ENCODE assay signal across 1 cellular context in the genomic region with DNA sequence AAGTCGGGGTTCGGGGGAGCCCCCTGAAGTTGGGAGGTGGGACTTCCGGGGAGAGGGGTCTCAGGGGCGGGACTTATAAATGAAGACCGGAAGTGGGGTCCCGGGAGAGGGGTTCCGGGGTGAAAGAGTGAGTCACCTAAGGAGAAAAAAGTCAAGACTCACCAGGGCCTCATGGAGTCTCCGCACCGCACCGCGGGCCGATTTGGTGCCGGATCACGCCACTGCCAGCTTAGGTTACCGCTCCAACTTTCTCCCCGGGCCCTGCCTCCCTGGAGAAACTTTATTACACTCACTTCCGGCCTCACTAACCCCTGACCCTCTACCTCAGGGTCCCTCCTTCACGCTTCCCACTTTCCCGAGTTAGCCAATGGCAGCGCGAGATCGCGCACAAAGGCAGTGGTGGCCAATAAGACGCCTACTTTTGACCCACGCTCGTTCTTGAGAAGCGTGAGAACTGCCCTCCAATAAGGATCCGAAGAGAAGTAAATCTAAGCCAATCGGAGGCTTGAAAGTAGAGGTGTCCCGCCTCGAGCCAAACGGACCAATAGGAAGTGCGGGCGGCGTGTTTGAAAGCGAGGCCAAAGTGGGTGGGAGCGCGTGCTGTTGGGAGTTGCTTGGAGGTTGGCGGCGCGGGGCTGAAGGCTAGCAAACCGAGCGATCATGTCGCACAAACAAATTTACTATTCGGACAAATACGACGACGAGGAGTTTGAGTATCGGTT.
A peak's percentile ranks its signal among the peaks of the same experiment; 100 is the strongest.
TF ChIP-seq lines count a peak whose summit lies in the region.

CKS1B (plus strand) TSS at position 596 of the 722 bp plus-strand sequence; CDS start at position 661, 65 bp downstream.

TF ChIP-seq in HepG2, 621 proteins besides CTCF, POLR2A, EP300 and RAD21 (continued from another document and continues in another):
- TF ChIP-seq ZNF788 (CRISPR knock-in tag; IDR thresholded peaks at IDR 0.05; ENCODE audit: borderline replicate concordance) (no peak; the same call in 1 of the 2 replicates), ZNF772 (CRISPR knock-in tag; IDR thresholded peaks at IDR 0.05) (no peak), AGO1 (IDR thresholded peaks at IDR 0.05; ENCODE audit: low read depth, low read length, poor library complexity, severe bottlenecking) (no peak), FOXK1 (CRISPR knock-in tag; IDR thresholded peaks at IDR 0.05; ENCODE audit: borderline replicate concordance, low read depth) (peak; percentile 82; the same call in 1 of the 2 replicates), ERF (CRISPR knock-in tag; IDR thresholded peaks at IDR 0.05) (peak; percentile 53; the same call in 1 of the 2 replicates), ZNF766 (CRISPR knock-in tag; IDR thresholded peaks at IDR 0.05; ENCODE audit: borderline replicate concordance) (no peak), ZNF503 (CRISPR knock-in tag; IDR thresholded peaks at IDR 0.05) (no peak), RBM39 (IDR thresholded peaks at IDR 0.05; ENCODE audit: low read depth, low read length, poor library complexity, severe bottlenecking) (peak; percentile 61), DMTF1 (CRISPR knock-in tag; IDR thresholded peaks at IDR 0.05) (no peak), ZFP1 (CRISPR knock-in tag; IDR thresholded peaks at IDR 0.05) (no peak)
- TF ChIP-seq, protein P1, sequence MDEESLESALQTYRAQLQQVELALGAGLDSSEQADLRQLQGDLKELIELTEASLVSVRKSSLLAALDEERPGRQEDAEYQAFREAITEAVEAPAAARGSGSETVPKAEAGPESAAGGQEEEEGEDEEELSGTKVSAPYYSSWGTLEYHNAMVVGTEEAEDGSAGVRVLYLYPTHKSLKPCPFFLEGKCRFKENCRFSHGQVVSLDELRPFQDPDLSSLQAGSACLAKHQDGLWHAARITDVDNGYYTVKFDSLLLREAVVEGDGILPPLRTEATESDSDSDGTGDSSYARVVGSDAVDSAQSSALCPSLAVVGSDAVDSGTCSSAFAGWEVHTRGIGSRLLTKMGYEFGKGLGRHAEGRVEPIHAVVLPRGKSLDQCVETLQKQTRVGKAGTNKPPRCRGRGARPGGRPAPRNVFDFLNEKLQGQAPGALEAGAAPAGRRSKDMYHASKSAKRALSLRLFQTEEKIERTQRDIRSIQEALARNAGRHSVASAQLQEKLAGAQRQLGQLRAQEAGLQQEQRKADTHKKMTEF (CRISPR knock-in tag; IDR thresholded peaks at IDR 0.05) = peak; percentile 80
- TF ChIP-seq, protein P2, sequence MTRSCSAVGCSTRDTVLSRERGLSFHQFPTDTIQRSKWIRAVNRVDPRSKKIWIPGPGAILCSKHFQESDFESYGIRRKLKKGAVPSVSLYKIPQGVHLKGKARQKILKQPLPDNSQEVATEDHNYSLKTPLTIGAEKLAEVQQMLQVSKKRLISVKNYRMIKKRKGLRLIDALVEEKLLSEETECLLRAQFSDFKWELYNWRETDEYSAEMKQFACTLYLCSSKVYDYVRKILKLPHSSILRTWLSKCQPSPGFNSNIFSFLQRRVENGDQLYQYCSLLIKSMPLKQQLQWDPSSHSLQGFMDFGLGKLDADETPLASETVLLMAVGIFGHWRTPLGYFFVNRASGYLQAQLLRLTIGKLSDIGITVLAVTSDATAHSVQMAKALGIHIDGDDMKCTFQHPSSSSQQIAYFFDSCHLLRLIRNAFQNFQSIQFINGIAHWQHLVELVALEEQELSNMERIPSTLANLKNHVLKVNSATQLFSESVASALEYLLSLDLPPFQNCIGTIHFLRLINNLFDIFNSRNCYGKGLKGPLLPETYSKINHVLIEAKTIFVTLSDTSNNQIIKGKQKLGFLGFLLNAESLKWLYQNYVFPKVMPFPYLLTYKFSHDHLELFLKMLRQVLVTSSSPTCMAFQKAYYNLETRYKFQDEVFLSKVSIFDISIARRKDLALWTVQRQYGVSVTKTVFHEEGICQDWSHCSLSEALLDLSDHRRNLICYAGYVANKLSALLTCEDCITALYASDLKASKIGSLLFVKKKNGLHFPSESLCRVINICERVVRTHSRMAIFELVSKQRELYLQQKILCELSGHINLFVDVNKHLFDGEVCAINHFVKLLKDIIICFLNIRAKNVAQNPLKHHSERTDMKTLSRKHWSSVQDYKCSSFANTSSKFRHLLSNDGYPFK (CRISPR knock-in tag; IDR thresholded peaks at IDR 0.05; ENCODE audit: borderline replicate concordance) = peak; percentile 83; the same call in 1 of the 2 replicates
- TF ChIP-seq, protein P3, sequence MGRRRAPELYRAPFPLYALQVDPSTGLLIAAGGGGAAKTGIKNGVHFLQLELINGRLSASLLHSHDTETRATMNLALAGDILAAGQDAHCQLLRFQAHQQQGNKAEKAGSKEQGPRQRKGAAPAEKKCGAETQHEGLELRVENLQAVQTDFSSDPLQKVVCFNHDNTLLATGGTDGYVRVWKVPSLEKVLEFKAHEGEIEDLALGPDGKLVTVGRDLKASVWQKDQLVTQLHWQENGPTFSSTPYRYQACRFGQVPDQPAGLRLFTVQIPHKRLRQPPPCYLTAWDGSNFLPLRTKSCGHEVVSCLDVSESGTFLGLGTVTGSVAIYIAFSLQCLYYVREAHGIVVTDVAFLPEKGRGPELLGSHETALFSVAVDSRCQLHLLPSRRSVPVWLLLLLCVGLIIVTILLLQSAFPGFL (CRISPR knock-in tag; IDR thresholded peaks at IDR 0.05) = no peak
- TF ChIP-seq, protein P4, sequence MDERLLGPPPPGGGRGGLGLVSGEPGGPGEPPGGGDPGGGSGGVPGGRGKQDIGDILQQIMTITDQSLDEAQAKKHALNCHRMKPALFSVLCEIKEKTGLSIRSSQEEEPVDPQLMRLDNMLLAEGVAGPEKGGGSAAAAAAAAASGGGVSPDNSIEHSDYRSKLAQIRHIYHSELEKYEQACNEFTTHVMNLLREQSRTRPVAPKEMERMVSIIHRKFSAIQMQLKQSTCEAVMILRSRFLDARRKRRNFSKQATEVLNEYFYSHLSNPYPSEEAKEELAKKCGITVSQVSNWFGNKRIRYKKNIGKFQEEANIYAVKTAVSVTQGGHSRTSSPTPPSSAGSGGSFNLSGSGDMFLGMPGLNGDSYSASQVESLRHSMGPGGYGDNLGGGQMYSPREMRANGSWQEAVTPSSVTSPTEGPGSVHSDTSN (CRISPR knock-in tag; IDR thresholded peaks at IDR 0.05) = no peak
- TF ChIP-seq, protein P5, sequence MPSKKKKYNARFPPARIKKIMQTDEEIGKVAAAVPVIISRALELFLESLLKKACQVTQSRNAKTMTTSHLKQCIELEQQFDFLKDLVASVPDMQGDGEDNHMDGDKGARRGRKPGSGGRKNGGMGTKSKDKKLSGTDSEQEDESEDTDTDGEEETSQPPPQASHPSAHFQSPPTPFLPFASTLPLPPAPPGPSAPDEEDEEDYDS (CRISPR knock-in tag; IDR thresholded peaks at IDR 0.05) = peak; percentile 56
- TF ChIP-seq, protein P6, sequence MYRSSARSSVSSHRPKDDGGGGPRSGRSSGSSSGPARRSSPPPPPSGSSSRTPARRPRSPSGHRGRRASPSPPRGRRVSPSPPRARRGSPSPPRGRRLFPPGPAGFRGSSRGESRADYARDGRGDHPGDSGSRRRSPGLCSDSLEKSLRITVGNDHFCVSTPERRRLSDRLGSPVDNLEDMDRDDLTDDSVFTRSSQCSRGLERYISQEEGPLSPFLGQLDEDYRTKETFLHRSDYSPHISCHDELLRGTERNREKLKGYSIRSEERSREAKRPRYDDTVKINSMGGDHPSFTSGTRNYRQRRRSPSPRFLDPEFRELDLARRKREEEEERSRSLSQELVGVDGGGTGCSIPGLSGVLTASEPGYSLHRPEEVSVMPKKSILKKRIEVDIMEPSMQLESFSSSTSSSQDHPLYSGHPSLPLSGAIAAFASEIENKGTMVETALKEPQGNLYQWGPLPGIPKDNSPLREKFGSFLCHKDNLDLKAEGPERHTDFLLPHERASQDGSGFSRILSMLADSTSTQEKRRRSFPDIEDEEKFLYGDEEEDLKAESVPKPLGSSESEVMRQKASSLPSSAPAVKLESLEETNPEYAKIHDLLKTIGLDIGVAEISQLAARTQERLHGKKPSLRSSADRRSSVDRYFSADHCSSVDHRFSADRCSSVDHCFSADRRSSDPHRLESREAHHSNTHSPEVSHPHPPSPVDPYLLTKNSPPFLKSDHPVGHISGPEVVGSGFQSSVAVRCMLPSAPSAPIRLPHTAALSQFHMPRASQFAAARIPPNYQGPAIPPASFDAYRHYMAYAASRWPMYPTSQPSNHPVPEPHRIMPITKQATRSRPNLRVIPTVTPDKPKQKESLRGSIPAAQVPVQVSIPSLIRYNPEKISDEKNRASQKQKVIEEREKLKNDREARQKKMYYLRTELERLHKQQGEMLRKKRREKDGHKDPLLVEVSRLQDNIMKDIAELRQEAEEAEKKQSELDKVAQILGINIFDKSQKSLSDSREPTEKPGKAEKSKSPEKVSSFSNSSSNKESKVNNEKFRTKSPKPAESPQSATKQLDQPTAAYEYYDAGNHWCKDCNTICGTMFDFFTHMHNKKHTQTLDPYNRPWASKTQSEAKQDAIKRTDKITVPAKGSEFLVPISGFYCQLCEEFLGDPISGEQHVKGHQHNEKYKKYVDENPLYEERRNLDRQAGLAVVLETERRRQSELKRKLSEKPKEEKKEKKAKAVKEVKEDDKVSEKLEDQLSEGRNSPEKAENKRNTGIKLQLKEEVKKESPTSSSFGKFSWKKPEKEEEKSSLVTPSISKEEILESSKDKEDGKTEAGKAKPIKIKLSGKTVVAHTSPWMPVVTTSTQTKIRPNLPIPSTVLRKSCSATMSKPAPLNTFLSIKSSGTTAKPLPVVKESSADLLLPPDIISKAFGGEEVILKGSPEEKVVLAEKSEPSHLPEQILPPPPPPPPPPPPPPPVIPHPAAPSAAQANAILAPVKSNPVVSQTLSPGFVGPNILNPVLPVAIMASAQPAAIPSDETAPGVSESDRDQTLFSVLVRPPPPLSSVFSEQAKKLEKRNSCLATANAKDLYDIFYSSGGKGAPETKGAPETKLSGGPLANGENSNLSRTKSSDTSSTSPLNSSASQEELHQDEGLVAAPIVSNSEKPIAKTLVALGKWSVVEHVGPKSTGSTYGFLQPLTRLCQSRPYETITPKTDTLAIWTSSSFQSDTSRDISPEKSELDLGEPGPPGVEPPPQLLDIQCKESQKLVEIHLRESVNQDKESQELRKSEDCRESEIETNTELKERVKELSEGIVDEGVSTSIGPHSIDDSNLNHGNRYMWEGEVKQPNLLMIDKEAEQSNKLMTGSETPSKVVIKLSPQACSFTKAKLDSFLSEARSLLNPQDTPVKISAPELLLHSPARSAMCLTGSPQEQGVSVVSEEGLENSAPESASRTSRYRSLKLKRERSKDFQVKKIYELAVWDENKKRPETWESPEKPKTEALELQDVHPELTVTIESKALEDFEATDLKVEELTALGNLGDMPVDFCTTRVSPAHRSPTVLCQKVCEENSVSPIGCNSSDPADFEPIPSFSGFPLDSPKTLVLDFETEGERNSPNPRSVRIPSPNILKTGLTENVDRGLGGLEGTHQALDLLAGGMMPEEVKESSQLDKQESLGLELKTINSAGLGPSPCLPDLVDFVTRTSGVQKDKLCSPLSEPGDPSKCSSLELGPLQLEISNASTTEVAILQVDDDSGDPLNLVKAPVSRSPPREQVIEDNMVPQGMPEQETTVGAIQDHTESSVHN (CRISPR knock-in tag; IDR thresholded peaks at IDR 0.05) = 0 out of 2 replicates have a peak, but pooled peaks have one; percentile 60
- TF ChIP-seq, protein P7, sequence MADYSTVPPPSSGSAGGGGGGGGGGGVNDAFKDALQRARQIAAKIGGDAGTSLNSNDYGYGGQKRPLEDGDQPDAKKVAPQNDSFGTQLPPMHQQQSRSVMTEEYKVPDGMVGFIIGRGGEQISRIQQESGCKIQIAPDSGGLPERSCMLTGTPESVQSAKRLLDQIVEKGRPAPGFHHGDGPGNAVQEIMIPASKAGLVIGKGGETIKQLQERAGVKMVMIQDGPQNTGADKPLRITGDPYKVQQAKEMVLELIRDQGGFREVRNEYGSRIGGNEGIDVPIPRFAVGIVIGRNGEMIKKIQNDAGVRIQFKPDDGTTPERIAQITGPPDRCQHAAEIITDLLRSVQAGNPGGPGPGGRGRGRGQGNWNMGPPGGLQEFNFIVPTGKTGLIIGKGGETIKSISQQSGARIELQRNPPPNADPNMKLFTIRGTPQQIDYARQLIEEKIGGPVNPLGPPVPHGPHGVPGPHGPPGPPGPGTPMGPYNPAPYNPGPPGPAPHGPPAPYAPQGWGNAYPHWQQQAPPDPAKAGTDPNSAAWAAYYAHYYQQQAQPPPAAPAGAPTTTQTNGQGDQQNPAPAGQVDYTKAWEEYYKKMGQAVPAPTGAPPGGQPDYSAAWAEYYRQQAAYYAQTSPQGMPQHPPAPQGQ (CRISPR knock-in tag; IDR thresholded peaks at IDR 0.05; ENCODE audit: borderline replicate concordance) = no peak
- TF ChIP-seq, protein P8, sequence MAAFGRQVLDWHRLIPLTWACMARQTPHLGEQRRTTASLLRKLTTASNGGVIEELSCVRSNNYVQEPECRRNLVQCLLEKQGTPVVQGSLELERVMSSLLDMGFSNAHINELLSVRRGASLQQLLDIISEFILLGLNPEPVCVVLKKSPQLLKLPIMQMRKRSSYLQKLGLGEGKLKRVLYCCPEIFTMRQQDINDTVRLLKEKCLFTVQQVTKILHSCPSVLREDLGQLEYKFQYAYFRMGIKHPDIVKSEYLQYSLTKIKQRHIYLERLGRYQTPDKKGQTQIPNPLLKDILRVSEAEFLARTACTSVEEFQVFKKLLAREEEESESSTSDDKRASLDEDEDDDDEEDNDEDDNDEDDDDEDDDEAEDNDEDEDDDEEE (CRISPR knock-in tag; IDR thresholded peaks at IDR 0.05) = no peak
